ENCODE assay signal across 1 cellular context in genomic region chr11:14664926-14665325, GRCh38. TPM values are rescaled to one million over a fixed set of nuclear protein-coding genes. Genes with fewer than 3 reads are reported as not detected.
"Had no signal": no experiment of that assay in that cellular context is flagged by ENCODE, and none has a peak within 500 bp of the region (broad histone marks: within the 10 kb centered on the region; RNA-seq: fewer than 3 reads in every experiment).

No MANE protein-coding gene starts in this region.

RNA-seq across cellular contexts. Expression of gene PDE3B, which starts 21.3 kb away (rescaled TPM):
- total RNA-seq: mammary epithelial cell had no signal
